ENCODE assay signal across 14 cellular contexts in genomic region chr4:54487491-54487890, GRCh38.
"Had no signal": no experiment of that assay in that cellular context is flagged by ENCODE, and none has a peak within 500 bp of the region (broad histone marks: within the 10 kb centered on the region; RNA-seq: fewer than 3 reads in every experiment).

No MANE protein-coding gene starts in this region.

- DNase-seq: activated CD4-positive, alpha-beta T cell treated with anti-CD3 and anti-CD28 coated beads, Interleukin-2, amount 50 U/mL, for 1 hour; activated CD8-positive, alpha-beta memory T cell treated with anti-CD3 and anti-CD28 coated beads for 24 hours; activated gamma-delta T cell treated with Interleukin-2 at 50 U/mL for 16 hours; activated naive CD8-positive, alpha-beta T cell treated with anti-CD3 and anti-CD28 coated beads for 36 hours; amygdala; effector memory CD4-positive, alpha-beta T cell; hypothalamus; lower lobe of right lung; stimulated activated CD4-positive, alpha-beta T cell treated with anti-CD3 and anti-CD28 coated beads, Interleukin-2, amount 100 ng/mL, for 24 hours; T-helper 2 cell had no signal

- H3K36me3 ChIP-seq: breast epithelium, lower lobe of right lung, vagina had no signal

- H3K4me1 ChIP-seq: breast epithelium, lower lobe of right lung, vagina had no signal

- H3K27me3 ChIP-seq: breast epithelium, vagina had no signal

- ATAC-seq: lower lobe of right lung; sciatic nerve; stimulated activated effector memory CD8-positive, alpha-beta T cell treated with anti-CD3 and anti-CD28 coated beads, Interleukin-12 subunit alpha, Interleukin-12 subunit beta, amount 100 ng/mL, for 72 hours had no signal

- H3K27ac ChIP-seq: breast epithelium, lower lobe of right lung, vagina had no signal

- H3K4me3 ChIP-seq: breast epithelium, lower lobe of right lung, vagina had no signal

- H3K9me3 ChIP-seq: breast epithelium, lower lobe of right lung, vagina had no signal
